21 cellular contexts compared by ENCODE assay signal in genomic region chr10:118745056-118745455, GRCh38.
"Had no signal": no experiment of that assay in that cellular context is flagged by ENCODE, and none has a peak within 500 bp of the region (broad histone marks: within the 10 kb centered on the region; RNA-seq: fewer than 3 reads in every experiment).

No MANE protein-coding gene starts in this region.

- H3K27ac Mint-ChIP-seq: activated CD4-positive, alpha-beta memory T cell treated with anti-CD3 and anti-CD28 coated beads, Interleukin-2, amount 10 ng/mL, durations not matched to agents 7 days and 5 days; activated CD4-positive, alpha-beta T cell treated with anti-CD3 and anti-CD28 coated beads for 36 hours; activated T-cell treated with anti-CD3 and anti-CD28 coated beads, Interleukin-2, amount 50 U/mL, for 24 hours; neural progenitor cell; T-helper 1 cell treated with Interleukin-12 subunit alpha and Interleukin-12 subunit beta and Interleukin-4 antibody, amounts not matched to agents 30 μg/mL and 1 μg/mL, for 36 hours had no signal

- H3K9me3 Mint-ChIP-seq: activated CD4-positive, alpha-beta memory T cell treated with anti-CD3 and anti-CD28 coated beads, Interleukin-2, amount 10 ng/mL, durations not matched to agents 7 days and 5 days; activated T-cell treated with anti-CD3 and anti-CD28 coated beads, Interleukin-2, amount 50 U/mL, for 24 hours; T-helper 1 cell treated with Interleukin-12 subunit alpha and Interleukin-12 subunit beta and Interleukin-4 antibody, amounts not matched to agents 30 μg/mL and 1 μg/mL, for 36 hours had no signal

- H3K4me2 ChIP-seq: neural progenitor cell had no signal

- H3K27ac ChIP-seq: esophagus muscularis mucosa, lower lobe of right lung, neural progenitor cell, parathyroid adenoma, skin epidermis, WERI-Rb-1 had no signal

- ATAC-seq: activated CD4-positive, alpha-beta T cell treated with anti-CD3 and anti-CD28 coated beads for 36 hours; stimulated activated naive CD8-positive, alpha-beta T cell treated with anti-CD3 and anti-CD28 coated beads, Interleukin-15, Interleukin-2, amounts not matched to agents 100 U/mL and 50 U/mL, for 24 hours had no signal

- H3K27me3 ChIP-seq: esophagus muscularis mucosa, neural progenitor cell, suprapubic skin, upper lobe of left lung had no signal

- H2AFZ ChIP-seq: neural progenitor cell, parathyroid adenoma had no signal

- H3K36me3 ChIP-seq: lower lobe of right lung, neural progenitor cell, suprapubic skin, upper lobe of left lung, WERI-Rb-1 had no signal

- H3K9me3 ChIP-seq: esophagus muscularis mucosa, lower lobe of right lung, suprapubic skin, upper lobe of left lung had no signal

- H3K27me3 Mint-ChIP-seq: activated CD4-positive, alpha-beta memory T cell treated with anti-CD3 and anti-CD28 coated beads, Interleukin-2, amount 10 ng/mL, durations not matched to agents 7 days and 5 days; activated CD4-positive, alpha-beta T cell treated with anti-CD3 and anti-CD28 coated beads for 36 hours; activated T-cell treated with anti-CD3 and anti-CD28 coated beads, Interleukin-2, amount 50 U/mL, for 24 hours had no signal

- H3K9ac ChIP-seq: neural progenitor cell, parathyroid adenoma had no signal

- DNase-seq: activated CD4-positive, alpha-beta memory T cell treated with anti-CD3 and anti-CD28 coated beads, Interleukin-2, amount 10 ng/mL, durations not matched to agents 7 days and 5 days; activated CD4-positive, alpha-beta T cell treated with anti-CD3 and anti-CD28 coated beads for 36 hours; activated naive CD4-positive, alpha-beta T cell treated with anti-CD3 and anti-CD28 coated beads, Interleukin-2, amount 50 U/mL, for 16 hours; activated T-cell treated with anti-CD3 and anti-CD28 coated beads, Interleukin-2, amount 50 U/mL, for 24 hours; caudate nucleus; glutamatergic neuron; lower lobe of right lung; midbrain; stimulated activated CD4-positive, alpha-beta T cell treated with anti-CD3 and anti-CD28 coated beads, Interleukin-15, amount 100 ng/mL, for 24 hours; stimulated activated CD4-positive, alpha-beta T cell treated with anti-CD3 and anti-CD28 coated beads, Interleukin-4, amount 100 ng/mL, for 24 hours; stimulated activated naive CD8-positive, alpha-beta T cell treated with anti-CD3 and anti-CD28 coated beads, Interleukin-15, Interleukin-2, amounts not matched to agents 100 U/mL and 50 U/mL, for 24 hours; upper lobe of left lung; WERI-Rb-1 had no signal

- H3K4me3 ChIP-seq: esophagus muscularis mucosa, lower lobe of right lung, neural progenitor cell, skin epidermis, suprapubic skin, upper lobe of left lung had no signal

- FAIRE-seq: colon, endometrium had no signal

- H3K4me3 Mint-ChIP-seq: activated CD4-positive, alpha-beta memory T cell treated with anti-CD3 and anti-CD28 coated beads, Interleukin-2, amount 10 ng/mL, durations not matched to agents 7 days and 5 days; activated CD4-positive, alpha-beta T cell treated with anti-CD3 and anti-CD28 coated beads for 36 hours; activated T-cell treated with anti-CD3 and anti-CD28 coated beads, Interleukin-2, amount 50 U/mL, for 24 hours; neural progenitor cell; T-helper 1 cell treated with Interleukin-12 subunit alpha and Interleukin-12 subunit beta and Interleukin-4 antibody, amounts not matched to agents 30 μg/mL and 1 μg/mL, for 36 hours had no signal
